24 cellular contexts compared by ENCODE assay signal in the genomic region with DNA sequence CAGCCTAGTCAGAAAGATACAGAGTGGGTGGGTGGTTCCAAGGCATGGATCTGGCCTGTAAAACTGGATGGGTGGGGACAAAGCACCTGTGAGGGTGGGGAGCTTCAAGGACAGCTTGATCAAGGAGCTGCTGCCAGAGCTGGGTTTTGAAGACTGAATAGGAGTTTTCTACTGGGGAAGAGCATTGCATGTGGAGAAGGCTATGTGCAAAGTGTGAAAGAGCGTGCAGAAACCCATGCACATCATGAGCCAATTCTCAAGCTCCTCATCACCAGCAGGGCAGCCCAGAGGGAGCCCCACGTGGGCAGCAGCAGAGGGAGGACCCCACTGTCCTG. TPM values are rescaled to one million over a fixed set of nuclear protein-coding genes. Genes with fewer than 3 reads are reported as not detected.
DNase-seq lines count a peak whose midpoint lies in the region; ATAC-seq and TF ChIP-seq lines count a peak whose summit lies in the region.
"Had no signal": no experiment of that assay in that cellular context is flagged by ENCODE, and none has a peak within 500 bp of the region (broad histone marks: within the 10 kb centered on the region; RNA-seq: fewer than 3 reads in every experiment).

No MANE protein-coding gene starts in this region.

- TF ChIP-seq CTCF in MCF 10A (IDR thresholded peaks at IDR 0.05; ENCODE audit: unreplicated experiment) (no peak), ascending aorta (IDR thresholded peaks at IDR 0.05) (no peak)

- WGBS in mesodermal cell (ENCODE audit: insufficient coverage in 2 of 2), 2 experiments: 68 to 80% methylated on average over 2 of the region's 2 CpGs

- peaks cover 33% of the 10 kb centered on the region for H3K4me1 ChIP-seq in mesodermal cell (ENCODE audit: control insufficient read depth, insufficient read depth, low read length, poor library complexity, severe bottlenecking)
- H3K4me1 ChIP-seq in skeletal muscle satellite cell (ENCODE audit: control insufficient read depth, insufficient read depth, low read length): peaks cover 48% of the 10 kb centered on the region
- peaks cover 0 to 6% of the 10 kb centered on the region in 2 donors for H3K4me1 ChIP-seq in ascending aorta

- H3K9me3 ChIP-seq in mesodermal cell (ENCODE audit: control insufficient read depth, low read length) (no peaks in the 10 kb centered on the region), skeletal muscle satellite cell (replicated peaks; ENCODE audit: low read length) (no peaks in the 10 kb centered on the region), ascending aorta (no peaks in the 10 kb centered on the region)
- H3K9me3 ChIP-seq: MG63, ovary, tibial nerve had no signal

- H3K27ac ChIP-seq in mesodermal cell (ENCODE audit: low read depth, low read length, severe bottlenecking) (peak overlapping the region; percentile 74), ascending aorta (peak overlapping the region in 1 of 2 donors; percentile 50)
- H3K27ac ChIP-seq: C4-2B, ovary had no signal

- CTCF ChIA-PET in MCF 10A (lab: Yijun Ruan, JAX): no interaction called here

- H3K4me1 Mint-ChIP-seq in MCF 10A (ENCODE audit: insufficient read depth, unreplicated experiment): peaks cover 9% of the 10 kb centered on the region
- H3K4me1 Mint-ChIP-seq: activated B cell treated with CpG ODN at 0.5 μM for 24 hours; activated T-helper 17 cell treated with anti-CD3 and anti-CD28 coated beads, Interleukin-2, amount 50 U/mL, for 72 hours had no signal

- H3K9ac ChIP-seq in skeletal muscle satellite cell (ENCODE audit: low read depth, low read length): peak overlapping the region; percentile 56

- H3K4me3 ChIP-seq in mesodermal cell (ENCODE audit: extremely low read depth, insufficient read depth, low read length, poor library complexity, severe bottlenecking): no peak overlapping the region
- H3K4me3 ChIP-seq in skeletal muscle satellite cell (ENCODE audit: low read length): no peak overlapping the region
- no peak overlapping the region for H3K4me3 ChIP-seq in ascending aorta
- H3K4me3 ChIP-seq: MG63, ovary, tibial nerve had no signal

- no TSS peak for BruUV-seq in MCF 10A (replicated peaks; lab: Mats Ljungman, UMichigan)

- intact Hi-C loops in MCF 10A (cut with micrococcal nuclease): no loop called here
- intact Hi-C loops in ascending aorta (cut with DNase I): no loop called here

- no peak overlapping the region for H3K4me3 Mint-ChIP-seq in MCF 10A (ENCODE audit: unreplicated experiment)
- H3K4me3 Mint-ChIP-seq: activated B cell treated with CpG ODN at 0.5 μM for 24 hours; activated T-helper 17 cell treated with anti-CD3 and anti-CD28 coated beads, Interleukin-2, amount 50 U/mL, for 72 hours; IgD-negative memory B cell had no signal

- peaks cover 10% of the 10 kb centered on the region for H3K27me3 Mint-ChIP-seq in MCF 10A (ENCODE audit: insufficient read depth, unreplicated experiment)
- H3K27me3 Mint-ChIP-seq: activated B cell treated with CpG ODN at 0.5 μM for 24 hours; activated T-helper 17 cell treated with anti-CD3 and anti-CD28 coated beads, Interleukin-2, amount 50 U/mL, for 72 hours; IgD-negative memory B cell had no signal

- peak; percentile 25 for DNase-seq in NAMALWA (ENCODE audit: low spot score)
- DNase-seq in MCF 10A (ENCODE audit: unreplicated experiment): peak; percentile 30
- DNase-seq in COR-L47 (lab: John Stamatoyannopoulos, UW): no peak
- DNase-seq in ascending aorta (ENCODE audit: low spot score in 2 of 2): no peak
- no peak for DNase-seq in activated gamma-delta T cell treated with Interleukin-2 at 50 U/mL for 16 hours
- DNase-seq: activated B cell treated with CpG ODN at 0.5 μM for 24 hours; activated CD4-positive, alpha-beta T cell treated with anti-CD3 and anti-CD28 coated beads, Interleukin-2, amount 50 U/mL, for 4 hours; central memory CD4-positive, alpha-beta T cell; MG63; NCI-H1436 treated with DMSO at 0.1 percent for 48 hours; NCI-H526; ovary; RPMI8226; stimulated activated CD4-positive, alpha-beta T cell treated with anti-CD3 and anti-CD28 coated beads, Interleukin-4, amount 100 ng/mL, for 4 hours; stimulated activated naive CD8-positive, alpha-beta T cell treated with anti-CD3 and anti-CD28 coated beads, Interleukin-15, Interleukin-2, amounts not matched to agents 100 U/mL and 50 U/mL, for 24 hours; T-helper 9 cell had no signal

- H3K36me3 ChIP-seq in mesodermal cell (ENCODE audit: control insufficient read depth, insufficient read depth, low read length): no peaks in the 10 kb centered on the region
- H3K36me3 ChIP-seq in skeletal muscle satellite cell (ENCODE audit: insufficient read depth, low read length): no peaks in the 10 kb centered on the region
- H3K36me3 ChIP-seq in ascending aorta: no peaks in the 10 kb centered on the region
- H3K36me3 ChIP-seq: MG63, ovary, tibial nerve had no signal

- POLR2A ChIA-PET in MCF 10A (lab: Yijun Ruan, JAX): no interaction called here

- H3K27me3 ChIP-seq in skeletal muscle satellite cell (ENCODE audit: control insufficient read depth, insufficient read depth, low read length): peaks cover 4% of the 10 kb centered on the region
- H3K27me3 ChIP-seq in ascending aorta: no peaks in the 10 kb centered on the region
- H3K27me3 ChIP-seq: MG63, ovary, tibial nerve had no signal

- ATAC-seq in HG03565 (IDR thresholded peaks at IDR 0.05; ENCODE audit: unreplicated experiment): no peak
- ATAC-seq: activated naive CD4-positive, alpha-beta T cell treated with anti-CD3 and anti-CD28 coated beads, Interleukin-2, amount 50 U/mL, for 72 hours; activated T-helper 17 cell treated with anti-CD3 and anti-CD28 coated beads, Interleukin-2, amount 50 U/mL, for 72 hours; stimulated activated naive CD8-positive, alpha-beta T cell treated with anti-CD3 and anti-CD28 coated beads, Interleukin-15, Interleukin-2, amounts not matched to agents 100 U/mL and 50 U/mL, for 24 hours had no signal

- peak overlapping the region; percentile 75 for H3K4me2 ChIP-seq in skeletal muscle satellite cell (ENCODE audit: low read length)

- no peak overlapping the region for H3K27ac Mint-ChIP-seq in MCF 10A (ENCODE audit: low read depth, unreplicated experiment)
- H3K27ac Mint-ChIP-seq: activated B cell treated with CpG ODN at 0.5 μM for 24 hours; activated naive CD4-positive, alpha-beta T cell treated with anti-CD3 and anti-CD28 coated beads, Interleukin-2, amount 50 U/mL, for 72 hours; activated T-helper 17 cell treated with anti-CD3 and anti-CD28 coated beads, Interleukin-2, amount 50 U/mL, for 72 hours; IgD-negative memory B cell had no signal

- H3K36me3 Mint-ChIP-seq in MCF 10A (ENCODE audit: insufficient read depth, unreplicated experiment): no peaks in the 10 kb centered on the region
- H3K36me3 Mint-ChIP-seq: activated naive CD4-positive, alpha-beta T cell treated with anti-CD3 and anti-CD28 coated beads, Interleukin-2, amount 50 U/mL, for 72 hours; IgD-negative memory B cell had no signal

- H3K9me3 Mint-ChIP-seq in MCF 10A (ENCODE audit: unreplicated experiment): no peaks in the 10 kb centered on the region
- H3K9me3 Mint-ChIP-seq: activated B cell treated with CpG ODN at 0.5 μM for 24 hours; activated naive CD4-positive, alpha-beta T cell treated with anti-CD3 and anti-CD28 coated beads, Interleukin-2, amount 50 U/mL, for 72 hours; activated T-helper 17 cell treated with anti-CD3 and anti-CD28 coated beads, Interleukin-2, amount 50 U/mL, for 72 hours had no signal

RNA-seq across cellular contexts. Expression of gene PDGFA, which starts 58.6 kb away (rescaled TPM):
- total RNA-seq in MCF 10A (2022): 20.1 and 26.6 TPM in 2 replicates
- polyA plus RNA-seq in mesodermal cell (2013, experiment 1 of 2): 37.0 TPM
- 32.3 TPM for polyA plus RNA-seq in mesodermal cell (2013, experiment 2 of 2)
- total RNA-seq in skeletal muscle satellite cell (2012; rRNA removed): 4.1 and 16.2 TPM in 2 replicates
- 349 TPM for total RNA-seq in ascending aorta
- polyA plus RNA-seq: IgD-negative memory B cell had no signal

Comparison
In these comparisons a context has a peak if more than half of its experiments do, and no peak if none do; other contexts are left out.
1. DNase-seq: peak in NAMALWA (single experiment) and MCF 10A (single experiment); none in COR-L47 (single experiment), ascending aorta (0 of 2) and activated gamma-delta T cell treated with Interleukin-2 at 50 U/mL for 16 hours (single experiment).
2. RNA of gene PDGFA, which starts 58.6 kb away (total RNA-seq): 349 TPM in ascending aorta (single experiment); 20.1 to 26.6 TPM in MCF 10A; every median in the first group is over 10 times any median in the second.